In the genomic region with DNA sequence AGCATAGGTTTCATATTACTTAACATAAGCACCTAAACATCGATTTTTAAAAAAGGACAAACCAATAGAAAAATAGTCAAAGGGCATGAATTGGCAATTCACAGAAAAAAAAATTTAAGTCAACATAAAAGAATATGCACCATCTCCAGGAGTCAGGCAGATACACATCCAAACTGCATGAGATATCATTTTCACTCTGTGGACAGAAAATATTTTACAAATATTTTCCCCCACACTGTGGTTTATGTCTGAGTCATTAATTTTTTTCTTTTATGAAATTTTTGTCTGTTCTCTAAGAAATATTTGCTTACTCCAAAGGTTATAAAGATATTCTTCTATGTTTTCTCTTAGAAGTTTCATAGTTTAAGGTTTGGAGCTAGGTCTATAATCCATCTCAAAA, we compare ENCODE assay signal across 23 cellular contexts.
DNase-seq lines count a peak whose midpoint lies in the region; ATAC-seq and TF ChIP-seq lines count a peak whose summit lies in the region.
"Had no signal": no experiment of that assay in that cellular context is flagged by ENCODE, and none has a peak within 500 bp of the region (broad histone marks: within the 10 kb centered on the region; RNA-seq: fewer than 3 reads in every experiment).

No MANE protein-coding gene starts in this region.

- DNase-seq in HCEC 1CT (peak; percentile 28), hepatic stellate cell (ENCODE audit: low spot score) (peak; percentile 19), stromal cell of bone marrow (ENCODE audit: low read depth) (peak; percentile 45), KBM-7 (no peak), A172 (ENCODE audit: low spot score) (no peak)
- no peak for DNase-seq in activated T-cell treated with anti-CD3 and anti-CD28 coated beads, Interleukin-2, amount 50 U/mL, for 72 hours
- DNase-seq: ACHN; Caco-2; CD4-positive, alpha-beta memory T cell; DMS 273 treated with DMSO at 0.1 percent for 48 hours; DMS79 treated with DMSO at 0.1 percent for 48 hours; GOT3; NCI-H1105; NCI-H1694; NCI-H2081; NCI-H2171; NCI-H524 treated with DMSO at 0.1 percent for 48 hours; NCI-H82; SJCRH30 had no signal

- H3K4me3 Mint-ChIP-seq in activated T-cell treated with anti-CD3 and anti-CD28 coated beads, Interleukin-2, amount 50 U/mL, for 72 hours, result no peak overlapping the region
- H3K4me3 Mint-ChIP-seq: CD4-positive, alpha-beta memory T cell had no signal

- in situ Hi-C loops in KBM-7 (cut with MboI; ENCODE audit: low pct_unique_long_range_greater_than_20kb, low sequenced_read_pairs), result no loop called here

- H3K4me1 Mint-ChIP-seq in activated T-cell treated with anti-CD3 and anti-CD28 coated beads, Interleukin-2, amount 50 U/mL, for 72 hours (ENCODE audit: low read depth), result no peaks in the 10 kb centered on the region

- peaks cover 3 to 7% of the 10 kb centered on the region in 2 donors for H3K9me3 Mint-ChIP-seq in activated T-cell treated with anti-CD3 and anti-CD28 coated beads, Interleukin-2, amount 50 U/mL, for 72 hours

- H3K36me3 Mint-ChIP-seq in activated T-cell treated with anti-CD3 and anti-CD28 coated beads, Interleukin-2, amount 50 U/mL, for 72 hours (ENCODE audit: insufficient read depth in 2 of 2), result peaks cover 7 to 14% of the 10 kb centered on the region in 2 donors

- ATAC-seq in SK-N-SH treated with all-trans-retinoic acid at 6 μM for 48 hours, result peak; percentile 89
- ATAC-seq in activated T-cell treated with anti-CD3 and anti-CD28 coated beads, Interleukin-2, amount 50 U/mL, for 72 hours (replicated peaks in 1 of 2), result no peak
- ATAC-seq: HCT116, K562, Panc1 had no signal

- no peaks in the 10 kb centered on the region for H3K27me3 Mint-ChIP-seq in activated T-cell treated with anti-CD3 and anti-CD28 coated beads, Interleukin-2, amount 50 U/mL, for 72 hours (ENCODE audit: low read depth)

- H3K27ac Mint-ChIP-seq in activated T-cell treated with anti-CD3 and anti-CD28 coated beads, Interleukin-2, amount 50 U/mL, for 72 hours, result no peak overlapping the region
- H3K27ac Mint-ChIP-seq: CD4-positive, alpha-beta memory T cell had no signal

TF ChIP-seq in SK-N-SH treated with all-trans-retinoic acid at 6 μM for 48 hours, 23 proteins besides CTCF, POLR2A, EP300 and RAD21:
- TF ChIP-seq, protein P1, sequence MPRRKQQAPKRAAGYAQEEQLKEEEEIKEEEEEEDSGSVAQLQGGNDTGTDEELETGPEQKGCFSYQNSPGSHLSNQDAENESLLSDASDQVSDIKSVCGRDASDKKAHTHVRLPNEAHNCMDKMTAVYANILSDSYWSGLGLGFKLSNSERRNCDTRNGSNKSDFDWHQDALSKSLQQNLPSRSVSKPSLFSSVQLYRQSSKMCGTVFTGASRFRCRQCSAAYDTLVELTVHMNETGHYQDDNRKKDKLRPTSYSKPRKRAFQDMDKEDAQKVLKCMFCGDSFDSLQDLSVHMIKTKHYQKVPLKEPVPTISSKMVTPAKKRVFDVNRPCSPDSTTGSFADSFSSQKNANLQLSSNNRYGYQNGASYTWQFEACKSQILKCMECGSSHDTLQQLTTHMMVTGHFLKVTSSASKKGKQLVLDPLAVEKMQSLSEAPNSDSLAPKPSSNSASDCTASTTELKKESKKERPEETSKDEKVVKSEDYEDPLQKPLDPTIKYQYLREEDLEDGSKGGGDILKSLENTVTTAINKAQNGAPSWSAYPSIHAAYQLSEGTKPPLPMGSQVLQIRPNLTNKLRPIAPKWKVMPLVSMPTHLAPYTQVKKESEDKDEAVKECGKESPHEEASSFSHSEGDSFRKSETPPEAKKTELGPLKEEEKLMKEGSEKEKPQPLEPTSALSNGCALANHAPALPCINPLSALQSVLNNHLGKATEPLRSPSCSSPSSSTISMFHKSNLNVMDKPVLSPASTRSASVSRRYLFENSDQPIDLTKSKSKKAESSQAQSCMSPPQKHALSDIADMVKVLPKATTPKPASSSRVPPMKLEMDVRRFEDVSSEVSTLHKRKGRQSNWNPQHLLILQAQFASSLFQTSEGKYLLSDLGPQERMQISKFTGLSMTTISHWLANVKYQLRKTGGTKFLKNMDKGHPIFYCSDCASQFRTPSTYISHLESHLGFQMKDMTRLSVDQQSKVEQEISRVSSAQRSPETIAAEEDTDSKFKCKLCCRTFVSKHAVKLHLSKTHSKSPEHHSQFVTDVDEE (CRISPR knock-in tag; IDR thresholded peaks at IDR 0.05), result no peak
- TF ChIP-seq ISL1 (CRISPR knock-in tag; IDR thresholded peaks at IDR 0.05) (no peak), ZNF8 (CRISPR knock-in tag; IDR thresholded peaks at IDR 0.05) (no peak), ZFP30 (CRISPR knock-in tag; IDR thresholded peaks at IDR 0.05) (no peak), ZFP3 (CRISPR knock-in tag; IDR thresholded peaks at IDR 0.05) (no peak), PPARA (CRISPR knock-in tag; IDR thresholded peaks at IDR 0.05; ENCODE audit: borderline replicate concordance) (no peak), TOX (CRISPR knock-in tag; IDR thresholded peaks at IDR 0.05; ENCODE audit: borderline replicate concordance) (no peak), SNAI2 (CRISPR knock-in tag; IDR thresholded peaks at IDR 0.05) (no peak), GLIS3 (CRISPR knock-in tag; IDR thresholded peaks at IDR 0.05) (no peak), ZNF565 (CRISPR knock-in tag; conservative IDR thresholded peaks at IDR 0.05; ENCODE audit: low read depth) (no peak), ZNF70 (CRISPR knock-in tag; IDR thresholded peaks at IDR 0.05) (no peak), CSDC2 (CRISPR knock-in tag; IDR thresholded peaks at IDR 0.05) (no peak), RARB (CRISPR knock-in tag; IDR thresholded peaks at IDR 0.05) (no peak), BACH2 (CRISPR knock-in tag; IDR thresholded peaks at IDR 0.05; ENCODE audit: borderline replicate concordance) (no peak), ESRRG (CRISPR knock-in tag; IDR thresholded peaks at IDR 0.05) (no peak)
- TF ChIP-seq, protein P2, sequence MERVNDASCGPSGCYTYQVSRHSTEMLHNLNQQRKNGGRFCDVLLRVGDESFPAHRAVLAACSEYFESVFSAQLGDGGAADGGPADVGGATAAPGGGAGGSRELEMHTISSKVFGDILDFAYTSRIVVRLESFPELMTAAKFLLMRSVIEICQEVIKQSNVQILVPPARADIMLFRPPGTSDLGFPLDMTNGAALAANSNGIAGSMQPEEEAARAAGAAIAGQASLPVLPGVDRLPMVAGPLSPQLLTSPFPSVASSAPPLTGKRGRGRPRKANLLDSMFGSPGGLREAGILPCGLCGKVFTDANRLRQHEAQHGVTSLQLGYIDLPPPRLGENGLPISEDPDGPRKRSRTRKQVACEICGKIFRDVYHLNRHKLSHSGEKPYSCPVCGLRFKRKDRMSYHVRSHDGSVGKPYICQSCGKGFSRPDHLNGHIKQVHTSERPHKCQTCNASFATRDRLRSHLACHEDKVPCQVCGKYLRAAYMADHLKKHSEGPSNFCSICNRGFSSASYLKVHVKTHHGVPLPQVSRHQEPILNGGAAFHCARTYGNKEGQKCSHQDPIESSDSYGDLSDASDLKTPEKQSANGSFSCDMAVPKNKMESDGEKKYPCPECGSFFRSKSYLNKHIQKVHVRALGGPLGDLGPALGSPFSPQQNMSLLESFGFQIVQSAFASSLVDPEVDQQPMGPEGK (CRISPR knock-in tag; IDR thresholded peaks at IDR 0.05; ENCODE audit: borderline replicate concordance), result no peak
- TF ChIP-seq, protein P3, sequence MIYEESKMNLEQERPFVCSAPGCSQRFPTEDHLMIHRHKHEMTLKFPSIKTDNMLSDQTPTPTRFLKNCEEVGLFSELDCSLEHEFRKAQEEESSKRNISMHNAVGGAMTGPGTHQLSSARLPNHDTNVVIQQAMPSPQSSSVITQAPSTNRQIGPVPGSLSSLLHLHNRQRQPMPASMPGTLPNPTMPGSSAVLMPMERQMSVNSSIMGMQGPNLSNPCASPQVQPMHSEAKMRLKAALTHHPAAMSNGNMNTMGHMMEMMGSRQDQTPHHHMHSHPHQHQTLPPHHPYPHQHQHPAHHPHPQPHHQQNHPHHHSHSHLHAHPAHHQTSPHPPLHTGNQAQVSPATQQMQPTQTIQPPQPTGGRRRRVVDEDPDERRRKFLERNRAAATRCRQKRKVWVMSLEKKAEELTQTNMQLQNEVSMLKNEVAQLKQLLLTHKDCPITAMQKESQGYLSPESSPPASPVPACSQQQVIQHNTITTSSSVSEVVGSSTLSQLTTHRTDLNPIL (CRISPR knock-in tag; IDR thresholded peaks at IDR 0.05; ENCODE audit: low read depth), result no peak
- TF ChIP-seq, protein P4, sequence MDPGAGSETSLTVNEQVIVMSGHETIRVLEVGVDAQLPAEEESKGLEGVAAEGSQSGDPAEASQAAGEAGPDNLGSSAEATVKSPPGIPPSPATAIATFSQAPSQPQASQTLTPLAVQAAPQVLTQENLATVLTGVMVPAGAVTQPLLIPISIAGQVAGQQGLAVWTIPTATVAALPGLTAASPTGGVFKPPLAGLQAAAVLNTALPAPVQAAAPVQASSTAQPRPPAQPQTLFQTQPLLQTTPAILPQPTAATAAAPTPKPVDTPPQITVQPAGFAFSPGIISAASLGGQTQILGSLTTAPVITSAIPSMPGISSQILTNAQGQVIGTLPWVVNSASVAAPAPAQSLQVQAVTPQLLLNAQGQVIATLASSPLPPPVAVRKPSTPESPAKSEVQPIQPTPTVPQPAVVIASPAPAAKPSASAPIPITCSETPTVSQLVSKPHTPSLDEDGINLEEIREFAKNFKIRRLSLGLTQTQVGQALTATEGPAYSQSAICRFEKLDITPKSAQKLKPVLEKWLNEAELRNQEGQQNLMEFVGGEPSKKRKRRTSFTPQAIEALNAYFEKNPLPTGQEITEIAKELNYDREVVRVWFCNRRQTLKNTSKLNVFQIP (CRISPR knock-in tag; IDR thresholded peaks at IDR 0.05; ENCODE audit: borderline replicate concordance, low read depth), result no peak
- TF ChIP-seq, protein P5, sequence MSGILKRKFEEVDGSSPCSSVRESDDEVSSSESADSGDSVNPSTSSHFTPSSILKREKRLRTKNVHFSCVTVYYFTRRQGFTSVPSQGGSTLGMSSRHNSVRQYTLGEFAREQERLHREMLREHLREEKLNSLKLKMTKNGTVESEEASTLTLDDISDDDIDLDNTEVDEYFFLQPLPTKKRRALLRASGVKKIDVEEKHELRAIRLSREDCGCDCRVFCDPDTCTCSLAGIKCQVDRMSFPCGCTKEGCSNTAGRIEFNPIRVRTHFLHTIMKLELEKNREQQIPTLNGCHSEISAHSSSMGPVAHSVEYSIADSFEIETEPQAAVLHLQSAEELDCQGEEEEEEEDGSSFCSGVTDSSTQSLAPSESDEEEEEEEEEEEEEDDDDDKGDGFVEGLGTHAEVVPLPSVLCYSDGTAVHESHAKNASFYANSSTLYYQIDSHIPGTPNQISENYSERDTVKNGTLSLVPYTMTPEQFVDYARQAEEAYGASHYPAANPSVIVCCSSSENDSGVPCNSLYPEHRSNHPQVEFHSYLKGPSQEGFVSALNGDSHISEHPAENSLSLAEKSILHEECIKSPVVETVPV (CRISPR knock-in tag; IDR thresholded peaks at IDR 0.05), result no peak

Comparison
In these comparisons a context has a peak if more than half of its experiments do, and no peak if none do; other contexts are left out.
1. DNase-seq: peak in HCEC 1CT (single experiment), hepatic stellate cell (single experiment) and stromal cell of bone marrow (single experiment); none in activated T-cell treated with anti-CD3 and anti-CD28 coated beads, Interleukin-2, amount 50 U/mL, for 72 hours (0 of 2), KBM-7 (single experiment) and A172 (single experiment).